ENCODE assay signal across 8 cellular contexts in the genomic region with DNA sequence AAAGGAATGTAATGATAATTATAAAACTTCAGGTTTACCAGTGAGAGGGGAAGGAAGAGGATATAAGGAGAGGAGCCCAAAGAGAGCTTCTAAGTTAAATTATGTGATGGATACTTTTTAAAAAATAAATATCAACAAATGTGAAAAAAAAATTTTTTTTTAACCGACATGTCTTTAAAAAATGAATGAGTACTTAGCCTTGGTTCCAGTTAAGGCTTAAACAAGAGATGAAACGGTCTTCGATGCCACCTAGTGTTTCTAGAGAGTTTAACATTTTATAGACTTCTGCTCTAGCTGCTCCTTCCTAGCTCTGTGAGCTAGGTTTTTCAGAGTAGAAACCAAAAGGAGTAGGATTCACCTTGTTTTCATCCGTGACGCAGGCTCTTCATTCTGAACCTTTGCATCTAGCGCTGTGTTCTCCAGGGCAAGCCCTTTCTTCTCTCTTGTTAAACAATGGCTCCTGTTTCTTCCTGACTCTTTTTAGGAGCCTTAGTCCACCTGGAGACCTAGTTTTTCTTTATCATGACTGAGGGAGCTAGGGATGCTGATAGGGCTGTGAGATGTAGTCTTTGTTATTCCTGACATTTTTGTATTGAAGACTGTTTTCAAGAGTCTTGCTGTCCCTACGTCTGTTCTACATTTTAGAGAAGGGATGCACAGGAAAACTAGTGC. TPM values are rescaled to one million over a fixed set of nuclear protein-coding genes. Genes with fewer than 3 reads are reported as not detected.
DNase-seq lines count a peak whose midpoint lies in the region; ATAC-seq and TF ChIP-seq lines count a peak whose summit lies in the region.

No MANE protein-coding gene starts in this region.

- H3K4me1 Mint-ChIP-seq in activated T-cell treated with anti-CD3 and anti-CD28 coated beads, Interleukin-2, amount 50 U/mL, for 72 hours (ENCODE audit: low read depth) = peaks cover 31% of the 10 kb centered on the region

- no peak overlapping the region for H3K27ac ChIP-seq in sigmoid colon

- H3K27me3 ChIP-seq in sigmoid colon = no peaks in the 10 kb centered on the region

- peak overlapping the region in 1 of 2 donors; percentile 6 for H3K4me3 Mint-ChIP-seq in activated T-cell treated with anti-CD3 and anti-CD28 coated beads, Interleukin-2, amount 50 U/mL, for 72 hours

- WGBS in sigmoid colon, 2 donors = 43 to 46% methylated on average over 7 of the region's 7 CpGs

- no peaks in the 10 kb centered on the region for H3K4me1 ChIP-seq in sigmoid colon

- no peak for DNase-seq in activated T-cell treated with anti-CD3 and anti-CD28 coated beads, Interleukin-2, amount 50 U/mL, for 72 hours
- DNase-seq in activated T-cell treated with anti-CD3 and anti-CD28 coated beads, Interleukin-2, amount 50 U/mL, for 48 hours = no peak
- DNase-seq in NCI-H1105 treated with DMSO at 0.1 percent for 48 hours (lab: John Stamatoyannopoulos, UW) (peak; percentile 46), SW480 (ENCODE audit: low spot score) (peak; percentile 61), glomerular endothelial cell (ENCODE audit: extremely low read depth, low read depth, low spot score) (peak; percentile 23), sigmoid colon (no peak), DMS79 (lab: John Stamatoyannopoulos, UW) (no peak), mesenteric fat pad (ENCODE audit: low spot score) (no peak)

- peaks cover 0 to 34% (median 9%) of the 10 kb centered on the region in 4 donors for H3K36me3 ChIP-seq in sigmoid colon

- H3K9me3 Mint-ChIP-seq in activated T-cell treated with anti-CD3 and anti-CD28 coated beads, Interleukin-2, amount 50 U/mL, for 72 hours = no peaks in the 10 kb centered on the region

- no peak for TF ChIP-seq EP300 in sigmoid colon (IDR thresholded peaks at IDR 0.05)

- peak in 3 of 4 experiments; percentile 13 to 38 (median 31) for TF ChIP-seq CTCF in sigmoid colon (IDR thresholded peaks at IDR 0.05)

- H3K27ac Mint-ChIP-seq in activated T-cell treated with anti-CD3 and anti-CD28 coated beads, Interleukin-2, amount 50 U/mL, for 72 hours = peak overlapping the region; percentile 79

- H3K9me3 ChIP-seq in sigmoid colon = no peaks in the 10 kb centered on the region

- intact Hi-C loops in sigmoid colon (cut with DNase I) = loop anchor here (5.0 to 10.0 kb wide), 3 partner anchors 129 to 306 kb away; a partner anchor contains a TSS

- ATAC-seq in activated T-cell treated with anti-CD3 and anti-CD28 coated beads, Interleukin-2, amount 50 U/mL, for 72 hours (replicated peaks in 1 of 2) = peak; percentile 81 to 97

- H3K4me3 ChIP-seq in sigmoid colon = no peak overlapping the region

- H3K36me3 Mint-ChIP-seq in activated T-cell treated with anti-CD3 and anti-CD28 coated beads, Interleukin-2, amount 50 U/mL, for 72 hours (ENCODE audit: insufficient read depth in 2 of 2) = peaks cover 11 to 31% of the 10 kb centered on the region in 2 donors

- no peaks in the 10 kb centered on the region for H3K27me3 Mint-ChIP-seq in activated T-cell treated with anti-CD3 and anti-CD28 coated beads, Interleukin-2, amount 50 U/mL, for 72 hours (ENCODE audit: low read depth)

- TF ChIP-seq POLR2A in sigmoid colon (IDR thresholded peaks at IDR 0.05) = no peak

RNA-seq across cellular contexts. Expression of a gene that starts 42.4 kb away (rescaled TPM):
- total RNA-seq in activated T-cell treated with anti-CD3 and anti-CD28 coated beads, Interleukin-2, amount 50 U/mL, for 72 hours = 10 to 100 TPM in 1 of 2 donors, 1 to 10 TPM in 1; 5.5 to 87.1 TPM
- 0.48 TPM in 1 of 2 replicates, not detected in the other for total RNA-seq in glomerular endothelial cell
- total RNA-seq in sigmoid colon = 1 to 10 TPM in 1 of 4 donors, not detected in 3; 1.6 TPM
- 1 to 10 TPM in 1 of 3 donors, under 1 TPM in 1, not detected in 1; 0.34 to 8.4 TPM for polyA plus RNA-seq in sigmoid colon
- total RNA-seq in mesenteric fat pad = not detected

RNA-seq across cellular contexts. Expression of a gene that starts 44.9 kb away (rescaled TPM):
- total RNA-seq in activated T-cell treated with anti-CD3 and anti-CD28 coated beads, Interleukin-2, amount 50 U/mL, for 72 hours = 100 to 1,000 TPM; 100 to 155 TPM
- 30.8 and 37.9 TPM in 2 replicates for total RNA-seq in glomerular endothelial cell
- 10 to 100 TPM; 33.5 to 71.7 (median 65.0) TPM for total RNA-seq in sigmoid colon
- polyA plus RNA-seq in sigmoid colon = 10 to 100 TPM; 46.8 to 61.3 (median 48.8) TPM
- total RNA-seq in mesenteric fat pad = 36.5 TPM

Comparison
In these comparisons a context has a peak if more than half of its experiments do, and no peak if none do; other contexts are left out.
1. DNase-seq: peak in NCI-H1105 treated with DMSO at 0.1 percent for 48 hours (single experiment), SW480 (single experiment) and glomerular endothelial cell (single experiment); none in activated T-cell treated with anti-CD3 and anti-CD28 coated beads, Interleukin-2, amount 50 U/mL, for 72 hours (0 of 2), activated T-cell treated with anti-CD3 and anti-CD28 coated beads, Interleukin-2, amount 50 U/mL, for 48 hours (0 of 2), sigmoid colon (single experiment), DMS79 (single experiment) and mesenteric fat pad (single experiment).